1 cellular context compared by ENCODE assay signal in the genomic region with DNA sequence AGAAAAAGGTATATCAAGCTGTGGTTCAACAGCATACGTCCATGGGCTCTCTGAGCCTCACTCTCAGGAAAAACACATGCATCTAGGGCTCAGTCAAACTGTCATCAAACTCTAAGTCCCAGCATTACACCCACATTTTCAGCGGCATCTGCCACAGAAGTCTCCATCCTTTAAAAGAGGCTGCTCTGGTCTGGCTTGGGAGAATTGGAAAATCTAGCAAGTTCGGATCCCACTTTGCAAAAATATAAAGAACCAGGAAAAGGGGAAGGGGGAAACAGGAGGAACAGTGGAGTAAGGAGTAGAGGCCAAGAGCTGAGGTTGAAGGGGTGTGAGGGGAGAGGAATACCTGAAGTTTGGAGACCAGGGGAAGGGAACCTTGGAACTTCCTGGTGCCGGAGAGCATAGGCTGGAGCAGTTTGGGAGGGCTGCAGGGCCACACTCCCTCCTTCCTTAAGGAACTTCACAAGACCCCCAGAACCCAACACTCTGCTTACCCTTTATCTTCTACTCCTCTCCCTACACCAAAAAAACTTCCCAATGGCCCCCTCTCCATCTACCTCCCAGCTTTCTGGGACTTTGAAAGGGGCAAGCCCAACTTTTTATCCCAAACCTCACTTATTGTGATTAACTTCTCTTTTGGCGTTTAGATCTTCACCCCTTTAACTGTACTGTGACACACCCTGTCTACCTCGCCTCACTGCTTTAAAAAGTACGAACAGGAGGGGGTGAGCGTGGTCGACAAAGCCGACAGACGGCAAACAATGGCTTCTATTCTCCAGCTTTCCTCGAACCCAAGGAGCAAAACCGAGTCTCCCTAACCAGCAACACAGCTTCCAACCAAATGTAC.
TF ChIP-seq lines count a peak whose summit lies in the region.

No MANE protein-coding gene starts in this region.

TF ChIP-seq in WTC11, 78 proteins besides CTCF, POLR2A, EP300 and RAD21 (continued from another document):
- TF ChIP-seq, protein P1, sequence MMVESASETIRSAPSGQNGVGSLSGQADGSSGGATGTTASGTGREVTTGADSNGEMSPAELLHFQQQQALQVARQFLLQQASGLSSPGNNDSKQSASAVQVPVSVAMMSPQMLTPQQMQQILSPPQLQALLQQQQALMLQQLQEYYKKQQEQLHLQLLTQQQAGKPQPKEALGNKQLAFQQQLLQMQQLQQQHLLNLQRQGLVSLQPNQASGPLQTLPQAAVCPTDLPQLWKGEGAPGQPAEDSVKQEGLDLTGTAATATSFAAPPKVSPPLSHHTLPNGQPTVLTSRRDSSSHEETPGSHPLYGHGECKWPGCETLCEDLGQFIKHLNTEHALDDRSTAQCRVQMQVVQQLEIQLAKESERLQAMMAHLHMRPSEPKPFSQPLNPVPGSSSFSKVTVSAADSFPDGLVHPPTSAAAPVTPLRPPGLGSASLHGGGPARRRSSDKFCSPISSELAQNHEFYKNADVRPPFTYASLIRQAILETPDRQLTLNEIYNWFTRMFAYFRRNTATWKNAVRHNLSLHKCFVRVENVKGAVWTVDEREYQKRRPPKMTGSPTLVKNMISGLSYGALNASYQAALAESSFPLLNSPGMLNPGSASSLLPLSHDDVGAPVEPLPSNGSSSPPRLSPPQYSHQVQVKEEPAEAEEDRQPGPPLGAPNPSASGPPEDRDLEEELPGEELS (CRISPR knock-in tag; IDR thresholded peaks at IDR 0.05), result no peak
- TF ChIP-seq, protein P2, sequence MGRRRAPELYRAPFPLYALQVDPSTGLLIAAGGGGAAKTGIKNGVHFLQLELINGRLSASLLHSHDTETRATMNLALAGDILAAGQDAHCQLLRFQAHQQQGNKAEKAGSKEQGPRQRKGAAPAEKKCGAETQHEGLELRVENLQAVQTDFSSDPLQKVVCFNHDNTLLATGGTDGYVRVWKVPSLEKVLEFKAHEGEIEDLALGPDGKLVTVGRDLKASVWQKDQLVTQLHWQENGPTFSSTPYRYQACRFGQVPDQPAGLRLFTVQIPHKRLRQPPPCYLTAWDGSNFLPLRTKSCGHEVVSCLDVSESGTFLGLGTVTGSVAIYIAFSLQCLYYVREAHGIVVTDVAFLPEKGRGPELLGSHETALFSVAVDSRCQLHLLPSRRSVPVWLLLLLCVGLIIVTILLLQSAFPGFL (CRISPR knock-in tag; IDR thresholded peaks at IDR 0.05; ENCODE audit: borderline replicate concordance), result no peak
- TF ChIP-seq, protein P3, sequence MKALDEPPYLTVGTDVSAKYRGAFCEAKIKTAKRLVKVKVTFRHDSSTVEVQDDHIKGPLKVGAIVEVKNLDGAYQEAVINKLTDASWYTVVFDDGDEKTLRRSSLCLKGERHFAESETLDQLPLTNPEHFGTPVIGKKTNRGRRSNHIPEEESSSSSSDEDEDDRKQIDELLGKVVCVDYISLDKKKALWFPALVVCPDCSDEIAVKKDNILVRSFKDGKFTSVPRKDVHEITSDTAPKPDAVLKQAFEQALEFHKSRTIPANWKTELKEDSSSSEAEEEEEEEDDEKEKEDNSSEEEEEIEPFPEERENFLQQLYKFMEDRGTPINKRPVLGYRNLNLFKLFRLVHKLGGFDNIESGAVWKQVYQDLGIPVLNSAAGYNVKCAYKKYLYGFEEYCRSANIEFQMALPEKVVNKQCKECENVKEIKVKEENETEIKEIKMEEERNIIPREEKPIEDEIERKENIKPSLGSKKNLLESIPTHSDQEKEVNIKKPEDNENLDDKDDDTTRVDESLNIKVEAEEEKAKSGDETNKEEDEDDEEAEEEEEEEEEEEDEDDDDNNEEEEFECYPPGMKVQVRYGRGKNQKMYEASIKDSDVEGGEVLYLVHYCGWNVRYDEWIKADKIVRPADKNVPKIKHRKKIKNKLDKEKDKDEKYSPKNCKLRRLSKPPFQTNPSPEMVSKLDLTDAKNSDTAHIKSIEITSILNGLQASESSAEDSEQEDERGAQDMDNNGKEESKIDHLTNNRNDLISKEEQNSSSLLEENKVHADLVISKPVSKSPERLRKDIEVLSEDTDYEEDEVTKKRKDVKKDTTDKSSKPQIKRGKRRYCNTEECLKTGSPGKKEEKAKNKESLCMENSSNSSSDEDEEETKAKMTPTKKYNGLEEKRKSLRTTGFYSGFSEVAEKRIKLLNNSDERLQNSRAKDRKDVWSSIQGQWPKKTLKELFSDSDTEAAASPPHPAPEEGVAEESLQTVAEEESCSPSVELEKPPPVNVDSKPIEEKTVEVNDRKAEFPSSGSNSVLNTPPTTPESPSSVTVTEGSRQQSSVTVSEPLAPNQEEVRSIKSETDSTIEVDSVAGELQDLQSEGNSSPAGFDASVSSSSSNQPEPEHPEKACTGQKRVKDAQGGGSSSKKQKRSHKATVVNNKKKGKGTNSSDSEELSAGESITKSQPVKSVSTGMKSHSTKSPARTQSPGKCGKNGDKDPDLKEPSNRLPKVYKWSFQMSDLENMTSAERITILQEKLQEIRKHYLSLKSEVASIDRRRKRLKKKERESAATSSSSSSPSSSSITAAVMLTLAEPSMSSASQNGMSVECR (CRISPR knock-in tag; IDR thresholded peaks at IDR 0.05; ENCODE audit: borderline replicate concordance), result no peak
- TF ChIP-seq KAT7 (CRISPR knock-in tag; IDR thresholded peaks at IDR 0.05; ENCODE audit: borderline replicate concordance) (no peak), FOXK1 (CRISPR knock-in tag; IDR thresholded peaks at IDR 0.05) (no peak), ATF1 (CRISPR knock-in tag; IDR thresholded peaks at IDR 0.05) (no peak), SOX15 (CRISPR knock-in tag; IDR thresholded peaks at IDR 0.05) (no peak), SMAD3 (CRISPR knock-in tag; IDR thresholded peaks at IDR 0.05; ENCODE audit: borderline replicate concordance) (no peak)
